In genomic region chr7:5665106-5666025, GRCh38 we compare ENCODE assay signal across 8 cellular contexts.
DNase-seq lines count a peak whose midpoint lies in the region; ATAC-seq and TF ChIP-seq lines count a peak whose summit lies in the region.

No MANE protein-coding gene starts in this region.

- no peaks in the 10 kb centered on the region for H3F3A ChIP-seq in neural cell (ENCODE audit: insufficient read depth, low read length, poor library complexity, severe bottlenecking)

- no peaks in the 10 kb centered on the region for H3K9me2 ChIP-seq in neural cell (ENCODE audit: insufficient read depth, low read length)

- H3K79me2 ChIP-seq in neural cell (replicated peaks; ENCODE audit: insufficient read depth, low read length), result no peaks in the 10 kb centered on the region

- H3K36me3 ChIP-seq in neural cell (ENCODE audit: insufficient read depth, low read length), result no peaks in the 10 kb centered on the region

- no peak overlapping the region for H3K27ac ChIP-seq in neural cell (ENCODE audit: low read length)

- peak; percentile 77 for DNase-seq in DMS79 treated with DMSO at 0.1 percent for 48 hours (lab: John Stamatoyannopoulos, UW)
- DNase-seq in KG1 (lab: John Stamatoyannopoulos, UW), result peak; percentile 37
- DNase-seq in OCI-M1 (lab: John Stamatoyannopoulos, UW), result peak; percentile 81
- DNase-seq in activated T-cell treated with anti-CD3 and anti-CD28 coated beads, Interleukin-2, amount 50 U/mL, for 48 hours, result peak; percentile 72 to 74
- peak; percentile 82 for DNase-seq in fibroblast of mammary gland (ENCODE audit: low read depth)
- peak; percentile 63 for DNase-seq in stromal cell of bone marrow (ENCODE audit: low read depth)

- H3K27me3 ChIP-seq in neural cell (ENCODE audit: insufficient read depth, low read depth, low read length), result no peaks in the 10 kb centered on the region

- no peak overlapping the region for H3K4me3 ChIP-seq in fibroblast of mammary gland (ENCODE audit: control insufficient read depth, low read depth, low read length)
- H3K4me3 ChIP-seq in neural cell (ENCODE audit: low read length), result no peak overlapping the region

- H3K4me2 ChIP-seq in neural cell (ENCODE audit: low read length), result no peak overlapping the region

- H3K9ac ChIP-seq in neural cell (ENCODE audit: low read length), result no peak overlapping the region

- TF ChIP-seq CTCF in fibroblast of mammary gland (conservative IDR thresholded peaks at IDR 0.05; ENCODE audit: control insufficient read depth, insufficient read depth, low read depth, low read length) (peak; percentile 93), neural cell (IDR thresholded peaks at IDR 0.05; ENCODE audit: poor library complexity, severe bottlenecking) (peak; percentile 89)

- H3K9me3 ChIP-seq in neural cell (ENCODE audit: low read length), result no peaks in the 10 kb centered on the region

- TF ChIP-seq EP300 in neural cell (conservative IDR thresholded peaks at IDR 0.05; ENCODE audit: poor library complexity, severe bottlenecking), result no peak

- H4K20me1 ChIP-seq in neural cell (ENCODE audit: insufficient read depth), result no peaks in the 10 kb centered on the region

- ATAC-seq in GM18511 (IDR thresholded peaks at IDR 0.05; ENCODE audit: unreplicated experiment), result no peak

- TF ChIP-seq RAD21 in neural cell (conservative IDR thresholded peaks at IDR 0.05), result peak; percentile 90

- no peak overlapping the region for H2AFZ ChIP-seq in neural cell (ENCODE audit: low read depth, low read length)

TF ChIP-seq in neural cell, 6 proteins besides CTCF, POLR2A, EP300 and RAD21:
- TF ChIP-seq REST (IDR thresholded peaks at IDR 0.05; ENCODE audit: borderline replicate concordance), result no peak
- no peak for TF ChIP-seq EZH2 (IDR thresholded peaks at IDR 0.05; ENCODE audit: borderline replicate concordance, insufficient read depth, low read length, poor library complexity, severe bottlenecking)
- TF ChIP-seq SMC3 (conservative IDR thresholded peaks at IDR 0.05; ENCODE audit: poor library complexity), result peak; percentile 83
- no peak for TF ChIP-seq TAF1 (IDR thresholded peaks at IDR 0.05; ENCODE audit: low read depth)
- no peak for TF ChIP-seq POLR2AphosphoS5 (IDR thresholded peaks at IDR 0.05)
- no peak for TF ChIP-seq MXI1 (conservative IDR thresholded peaks at IDR 0.05; ENCODE audit: poor library complexity, severe bottlenecking)
